12 cellular contexts compared by ENCODE assay signal in the genomic region with DNA sequence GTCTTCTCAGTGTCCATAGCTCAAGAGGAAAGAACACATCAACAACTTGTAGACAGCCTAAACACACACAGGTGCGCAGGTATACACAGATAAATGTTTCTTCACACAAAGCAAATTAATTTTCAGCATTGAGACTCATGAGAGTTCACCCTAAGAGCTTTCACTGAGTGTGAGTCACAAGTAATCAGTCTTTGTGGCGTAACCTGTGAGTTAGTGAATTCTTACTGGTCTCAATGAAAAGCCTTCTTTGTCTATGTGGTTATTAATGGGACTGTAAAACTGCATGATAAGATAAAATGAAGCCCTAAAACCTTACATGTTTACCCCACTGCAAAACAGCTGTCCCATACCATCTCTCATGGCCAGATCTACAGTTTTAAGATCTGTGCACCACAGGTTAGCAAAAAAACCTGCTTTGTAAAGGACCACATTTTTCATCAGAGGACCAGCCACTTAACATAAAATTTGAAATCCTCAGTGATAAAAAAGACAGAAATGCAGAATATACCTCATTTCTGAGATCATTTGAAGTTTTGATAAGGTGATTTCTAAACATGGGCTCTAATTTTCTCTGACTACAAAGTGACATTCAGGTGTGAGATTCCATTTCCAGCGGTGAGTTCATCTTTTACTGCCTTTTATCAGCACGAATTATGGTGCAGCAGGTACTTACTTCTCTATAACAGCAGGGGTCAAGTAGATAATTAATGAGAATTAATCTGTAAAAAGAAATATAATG.
DNase-seq lines count a peak whose midpoint lies in the region; ATAC-seq and TF ChIP-seq lines count a peak whose summit lies in the region.
"Had no signal": no experiment of that assay in that cellular context is flagged by ENCODE, and none has a peak within 500 bp of the region (broad histone marks: within the 10 kb centered on the region; RNA-seq: fewer than 3 reads in every experiment).

No MANE protein-coding gene starts in this region.

- H4K20me1 ChIP-seq in Loucy (ENCODE audit: insufficient read depth, low read length, poor library complexity, severe bottlenecking), result no peaks in the 10 kb centered on the region
- no peaks in the 10 kb centered on the region for H4K20me1 ChIP-seq in mammary epithelial cell (ENCODE audit: insufficient read depth, low read length)

- no peak for ATAC-seq in GM18873 (IDR thresholded peaks at IDR 0.05; ENCODE audit: low FRiP score, unreplicated experiment)

- H3K36me3 ChIP-seq in Loucy (ENCODE audit: insufficient read depth, low read length), result no peaks in the 10 kb centered on the region
- H3K36me3 ChIP-seq in mammary epithelial cell (ENCODE audit: insufficient read depth, low read length), result no peaks in the 10 kb centered on the region
- no peaks in the 10 kb centered on the region for H3K36me3 ChIP-seq in transverse colon

- WGBS in mammary epithelial cell (ENCODE audit: low coverage, missing lambda C conversion rate), result 26% methylated on average over 4 of the region's 4 CpGs
- 51 to 55% methylated on average over 4 of the region's 4 CpGs for WGBS in transverse colon (ENCODE audit: low coverage in 1 of 2), 2 donors

- no peak for TF ChIP-seq POLR2A in transverse colon (IDR thresholded peaks at IDR 0.05)

- no TSS peak for BruUV-seq in mammary epithelial cell (replicated peaks; lab: Mats Ljungman, UMichigan)

- H3K27me3 ChIP-seq in Loucy (ENCODE audit: insufficient read depth, low read length, poor library complexity, severe bottlenecking) (no peaks in the 10 kb centered on the region), mammary epithelial cell (ENCODE audit: insufficient read depth, low read length) (no peaks in the 10 kb centered on the region), transverse colon (no peaks in the 10 kb centered on the region)

- H3K9me3 ChIP-seq in Loucy (ENCODE audit: insufficient read depth, low read depth, low read length) (no peaks in the 10 kb centered on the region), mammary epithelial cell (replicated peaks; ENCODE audit: insufficient read depth, low read length) (no peaks in the 10 kb centered on the region), transverse colon (no peaks in the 10 kb centered on the region)

- peak overlapping the region; percentile 36 for H3K27ac ChIP-seq in mammary epithelial cell (ENCODE audit: insufficient read depth, low read depth, low read length)
- H3K27ac ChIP-seq in transverse colon, result peak overlapping the region; percentile 3 to 49 (median 26)
- H3K27ac ChIP-seq: VCaP had no signal

- H3K79me2 ChIP-seq in Loucy (ENCODE audit: insufficient read depth, low read length) (no peaks in the 10 kb centered on the region), mammary epithelial cell (ENCODE audit: insufficient read depth, low read length) (no peaks in the 10 kb centered on the region)

- TF ChIP-seq EP300 in transverse colon (IDR thresholded peaks at IDR 0.05; ENCODE audit: low read depth), result no peak

- peaks cover 18% of the 10 kb centered on the region for H3K4me1 ChIP-seq in Loucy (ENCODE audit: insufficient read depth, low read length, poor library complexity, severe bottlenecking)
- peaks cover 37% of the 10 kb centered on the region for H3K4me1 ChIP-seq in mammary epithelial cell (ENCODE audit: insufficient read depth, low read length)
- H3K4me1 ChIP-seq in transverse colon, result peaks cover 0 to 25% (median 19%) of the 10 kb centered on the region in 4 donors

- in situ Hi-C loops in mammary epithelial cell (cut with MboI; ENCODE audit: low sequenced_read_pairs in 2 of 2) (no loop called here), transverse colon (cut with MboI; ENCODE audit: low pct_ligation_motif_present in 1 of 4, low pct_unique_long_range_greater_than_20kb in 1 of 4, low sequenced_read_pairs in 3 of 4) (no loop called here)

- dilution Hi-C loops in mammary epithelial cell (cut with HindIII; ENCODE audit: low sequenced_read_pairs), result loop anchor here (5.0 kb wide), 1 partner anchor 78 kb away; no protein-coding TSS in a partner anchor

- H3F3A ChIP-seq in Loucy (ENCODE audit: low read depth), result no peaks in the 10 kb centered on the region

- DNase-seq in mammary epithelial cell (peak; percentile 93), iris pigment epithelial cell (ENCODE audit: low read depth) (peak; percentile 19), transverse colon (no peak), COLO668 (lab: John Stamatoyannopoulos, UW; ENCODE audit: unreplicated experiment) (no peak), activated gamma-delta T cell treated with Interleukin-2 at 50 U/mL for 16 hours (no peak)
- DNase-seq: anterior cingulate cortex, COR-L47, NCI-H1417, NCI-H774 had no signal

- TF ChIP-seq CTCF in Loucy (conservative IDR thresholded peaks at IDR 0.05; ENCODE audit: low read length) (no peak), mammary epithelial cell (conservative IDR thresholded peaks at IDR 0.05 in 1 of 2, IDR thresholded peaks at IDR 0.05 in 1 of 2; ENCODE audit: extremely low read depth in 1 of 2, insufficient read depth in 1 of 2, low read depth in 1 of 2, low read length in 2 of 2) (no peak), transverse colon (IDR thresholded peaks at IDR 0.05) (peak in 1 of 5 experiments; percentile 10)

- intact Hi-C loops in mammary epithelial cell (cut with micrococcal nuclease) (loop anchor here (1.0 to 10.0 kb wide), 2 partner anchors 38 to 375 kb away; no protein-coding TSS in a partner anchor), transverse colon (cut with DNase I; ENCODE audit: low total_unique reads) (no loop called here)

- H3K9ac ChIP-seq in Loucy (ENCODE audit: low read depth, low read length, poor library complexity, severe bottlenecking) (no peak overlapping the region), mammary epithelial cell (ENCODE audit: insufficient read depth, low read length) (no peak overlapping the region)

- peak overlapping the region; percentile 13; the same call in 1 of the 2 replicates for H2AFZ ChIP-seq in Loucy (ENCODE audit: low read length)
- no peak overlapping the region for H2AFZ ChIP-seq in mammary epithelial cell (ENCODE audit: low read depth, low read length)

- H3K4me3 ChIP-seq in Loucy (ENCODE audit: low read length, poor library complexity, severe bottlenecking) (no peak overlapping the region), mammary epithelial cell (replicated peaks in 1 of 3; ENCODE audit: insufficient read depth in 1 of 3, low read depth in 2 of 3, low read length in 3 of 3) (no peak overlapping the region), transverse colon (no peak overlapping the region)

- CTCF ChIA-PET in mammary epithelial cell (lab: Charles Lee; ENCODE audit: low non-redundant PET), result interaction anchor here (0.6 kb wide), 1 partner anchor 62 kb away, joined by 3 read pairs; no protein-coding TSS in a partner anchor

- H3K4me2 ChIP-seq in Loucy (ENCODE audit: low read depth, low read length, poor library complexity, severe bottlenecking) (no peak overlapping the region), mammary epithelial cell (ENCODE audit: insufficient read depth, low read depth, low read length) (peak overlapping the region; percentile 65)

- no peaks in the 10 kb centered on the region for H3K9me2 ChIP-seq in Loucy (replicated peaks; ENCODE audit: low read depth, low read length)

Comparison
In these comparisons a context has a peak if more than half of its experiments do, and no peak if none do; other contexts are left out.
1. DNase-seq: peak in mammary epithelial cell (single experiment) and iris pigment epithelial cell (single experiment); none in transverse colon (single experiment), COLO668 (single experiment) and activated gamma-delta T cell treated with Interleukin-2 at 50 U/mL for 16 hours (single experiment).